9 cellular contexts compared by ENCODE assay signal in the genomic region with DNA sequence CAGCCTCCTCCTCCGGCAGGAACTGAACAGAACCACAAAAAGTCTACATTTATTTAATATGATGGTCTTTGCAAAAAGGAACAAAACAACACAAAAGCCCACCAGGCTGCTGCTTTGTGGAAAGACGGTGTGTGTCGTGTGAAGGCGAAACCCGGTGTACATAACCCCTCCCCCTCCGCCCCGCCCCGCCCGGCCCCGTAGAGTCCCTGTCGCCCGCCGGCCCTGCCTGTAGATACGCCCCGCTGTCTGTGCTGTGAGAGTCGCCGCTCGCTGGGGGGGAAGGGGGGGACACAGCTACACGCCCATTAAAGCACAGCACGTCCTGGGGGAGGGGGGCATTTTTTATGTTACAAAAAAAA.
DNase-seq lines count a peak whose midpoint lies in the region; ATAC-seq, FAIRE-seq and TF ChIP-seq lines count a peak whose summit lies in the region.
"Had no signal": no experiment of that assay in that cellular context is flagged by ENCODE, and none has a peak within 500 bp of the region (broad histone marks: within the 10 kb centered on the region; RNA-seq: fewer than 3 reads in every experiment).

No MANE protein-coding gene starts in this region.

- peaks cover 75% of the 10 kb centered on the region for H3K27me3 ChIP-seq in DOHH2 (ENCODE audit: control insufficient read depth, low read length)

- peak overlapping the region; percentile 36 for H3K27ac ChIP-seq in DOHH2 (ENCODE audit: low read depth, low read length)

- ATAC-seq in GM18861 (IDR thresholded peaks at IDR 0.05; ENCODE audit: unreplicated experiment) = no peak

- peaks cover 51% of the 10 kb centered on the region for H3K4me1 ChIP-seq in DOHH2 (ENCODE audit: control insufficient read depth, low read length)

- H3K9me2 ChIP-seq in DOHH2 (replicated peaks; ENCODE audit: control insufficient read depth, low read length) = no peaks in the 10 kb centered on the region

- H4K20me1 ChIP-seq in DOHH2 (ENCODE audit: control insufficient read depth, insufficient read depth, low read depth, low read length) = no peaks in the 10 kb centered on the region

- H3K36me3 Mint-ChIP-seq in chondrocyte (ENCODE audit: low read depth) = peaks cover 4% of the 10 kb centered on the region
- H3K36me3 Mint-ChIP-seq in neural crest cell (ENCODE audit: low read depth) = no peaks in the 10 kb centered on the region

- DNase-seq in NCI-H69 (lab: John Stamatoyannopoulos, UW) = peak; percentile 10
- no peak for DNase-seq in chondrocyte (ENCODE audit: low spot score)
- DNase-seq in neural crest cell (ENCODE audit: low read depth, low spot score) = no peak
- no peak for DNase-seq in GM19239 (ENCODE audit: insufficient read length, low spot score)
- DNase-seq in posterior cingulate gyrus = no peak
- DNase-seq in C1 segment of cervical spinal cord (lab: John Stamatoyannopoulos, UW) = no peak

- intact Hi-C loops in posterior cingulate gyrus (cut with DNase I) = no loop called here

- H3K4me1 Mint-ChIP-seq in chondrocyte (ENCODE audit: low read depth) (peaks cover 22% of the 10 kb centered on the region), neural crest cell (peaks cover 19% of the 10 kb centered on the region)

- H3K4me2 ChIP-seq in DOHH2 (ENCODE audit: low read length) = peak overlapping the region; percentile 97

- peak overlapping the region; percentile 78 for H3K4me3 ChIP-seq in DOHH2 (ENCODE audit: low read length)

- H3K27me3 Mint-ChIP-seq in chondrocyte (ENCODE audit: low read depth) (peaks cover 77% of the 10 kb centered on the region), neural crest cell (ENCODE audit: low read depth) (peaks cover 56% of the 10 kb centered on the region)

- FAIRE-seq in GM19239 (lab: Jason Lieb, UNC) = no peak
- FAIRE-seq: bronchial epithelial cell had no signal

- H3K9me3 Mint-ChIP-seq in chondrocyte (ENCODE audit: low read depth) (no peaks in the 10 kb centered on the region), neural crest cell (no peaks in the 10 kb centered on the region)

- peak overlapping the region; percentile 65 for H3K4me3 Mint-ChIP-seq in chondrocyte (ENCODE audit: unreplicated experiment)
- peak overlapping the region; percentile 64 for H3K4me3 Mint-ChIP-seq in neural crest cell

- H3K79me2 ChIP-seq in DOHH2 (ENCODE audit: control insufficient read depth, low read length) = no peaks in the 10 kb centered on the region

- 0 out of 2 replicates have a peak, but pooled peaks cover 3% of the 10 kb centered on the region for H3F3A ChIP-seq in DOHH2 (ENCODE audit: control insufficient read depth, insufficient read depth)

- TF ChIP-seq CTCF in DOHH2 (IDR thresholded peaks at IDR 0.05; ENCODE audit: low read depth, low read length, poor library complexity, severe bottlenecking) (no peak), chondrocyte (IDR thresholded peaks at IDR 0.05) (no peak), neural crest cell (conservative IDR thresholded peaks at IDR 0.05) (no peak)

- H3K9me3 ChIP-seq in DOHH2 (ENCODE audit: control insufficient read depth, insufficient read depth, low read length) = no peaks in the 10 kb centered on the region

- H3K27ac Mint-ChIP-seq in chondrocyte (ENCODE audit: unreplicated experiment) (no peak overlapping the region), neural crest cell (ENCODE audit: unreplicated experiment) (no peak overlapping the region)

- H3K36me3 ChIP-seq in DOHH2 (ENCODE audit: control insufficient read depth, low read length) = no peaks in the 10 kb centered on the region
